In the genomic region with DNA sequence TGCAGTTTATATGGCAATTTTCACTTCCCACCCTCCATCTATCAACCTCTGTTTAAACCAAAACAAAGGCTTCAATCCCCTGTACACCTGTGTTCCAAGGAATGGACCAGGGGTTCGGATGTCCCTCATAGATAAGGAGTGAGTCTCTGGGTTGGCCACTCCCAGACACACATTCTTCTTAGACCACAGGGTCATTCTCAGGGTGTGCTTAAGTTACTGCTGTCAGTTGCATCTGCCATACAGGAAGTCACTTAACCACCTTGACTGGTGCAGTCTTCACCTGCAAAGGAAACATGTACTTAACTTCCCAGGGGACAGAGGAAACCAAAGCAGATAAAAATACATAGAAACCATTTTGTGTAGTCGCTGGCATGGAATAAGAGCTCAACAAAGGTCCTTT, we compare ENCODE assay signal across 14 cellular contexts.
DNase-seq lines count a peak whose midpoint lies in the region; ATAC-seq, FAIRE-seq and TF ChIP-seq lines count a peak whose summit lies in the region.
"Had no signal": no experiment of that assay in that cellular context is flagged by ENCODE, and none has a peak within 500 bp of the region (broad histone marks: within the 10 kb centered on the region; RNA-seq: fewer than 3 reads in every experiment).

No MANE protein-coding gene starts in this region.

- no peaks in the 10 kb centered on the region for H3K79me2 ChIP-seq in neural progenitor cell (ENCODE audit: low read depth)

- H2AFZ ChIP-seq in neural progenitor cell (replicated peaks), result no peak overlapping the region

- H3K9me3 ChIP-seq in BLaER1 (peaks cover 41% of the 10 kb centered on the region), neural progenitor cell (ENCODE audit: low read depth) (peaks cover 5% of the 10 kb centered on the region)

- peak overlapping the region; percentile 33; the same call in 1 of the 2 replicates for H3K4me3 ChIP-seq in BLaER1
- H3K4me3 ChIP-seq in neural progenitor cell, result no peak overlapping the region

- H3K27ac Mint-ChIP-seq in neural progenitor cell, result no peak overlapping the region
- H3K27ac Mint-ChIP-seq: naive thymus-derived CD4-positive, alpha-beta T cell; type B pancreatic cell had no signal

- H3K4me1 Mint-ChIP-seq in neural progenitor cell, result peaks cover 21% of the 10 kb centered on the region

- ATAC-seq in HG03103 (IDR thresholded peaks at IDR 0.05; ENCODE audit: low read depth, unreplicated experiment), result peak; percentile 92
- ATAC-seq: foreskin keratinocyte; naive thymus-derived CD4-positive, alpha-beta T cell; Panc1 had no signal

- TF ChIP-seq CTCF in neural progenitor cell (IDR thresholded peaks at IDR 0.05) (no peak), GM10266 (IDR thresholded peaks at IDR 0.05; ENCODE audit: control insufficient read depth, insufficient read depth, low read depth, missing control alignments) (no peak)

- H3K27ac ChIP-seq in BLaER1 (peak overlapping the region; percentile 80), neural progenitor cell (no peak overlapping the region)
- H3K27ac ChIP-seq: foreskin keratinocyte had no signal

- no peak overlapping the region for H3K4me3 Mint-ChIP-seq in neural progenitor cell
- H3K4me3 Mint-ChIP-seq: naive thymus-derived CD4-positive, alpha-beta T cell; type B pancreatic cell had no signal

- no peaks in the 10 kb centered on the region for H3F3A ChIP-seq in neural progenitor cell (ENCODE audit: low read depth)

- H3K36me3 Mint-ChIP-seq in neural progenitor cell, result no peaks in the 10 kb centered on the region
- H3K36me3 Mint-ChIP-seq: naive thymus-derived CD4-positive, alpha-beta T cell; type B pancreatic cell had no signal

- peaks cover 81% of the 10 kb centered on the region for H3K4me1 ChIP-seq in BLaER1
- peaks cover 9% of the 10 kb centered on the region for H3K4me1 ChIP-seq in neural progenitor cell

- FAIRE-seq in GM19239 (lab: Jason Lieb, UNC), result peak; percentile 64
- FAIRE-seq in RCC 7860 (lab: Jason Lieb, UNC), result no peak

- peak overlapping the region; percentile 39; the same call in 1 of the 2 replicates for H3K9ac ChIP-seq in BLaER1
- H3K9ac ChIP-seq in neural progenitor cell, result no peak overlapping the region

- H3K4me2 ChIP-seq in BLaER1 (peak overlapping the region; percentile 86), neural progenitor cell (no peak overlapping the region)

- H4K20me1 ChIP-seq in BLaER1 (no peaks in the 10 kb centered on the region), neural progenitor cell (ENCODE audit: low read depth) (no peaks in the 10 kb centered on the region)

- H3K9me3 Mint-ChIP-seq in neural progenitor cell, result peaks cover 19% of the 10 kb centered on the region

- DNase-seq in GM19239 (ENCODE audit: insufficient read length, low spot score), result peak; percentile 12
- DNase-seq in RCC 7860 (ENCODE audit: low spot score), result peak; percentile 28
- DNase-seq in neural progenitor cell (ENCODE audit: low spot score), result no peak
- no peak for DNase-seq in GM03348 (ENCODE audit: low spot score)
- no peak for DNase-seq in GM10266 (ENCODE audit: extremely low spot score)
- DNase-seq in activated CD8-positive, alpha-beta memory T cell treated with anti-CD3 and anti-CD28 coated beads, Interleukin-2, amount 50 U/mL, for 48 hours, result no peak
- DNase-seq: amygdala, NCI-H187 treated with DMSO at 0.1 percent for 48 hours had no signal

- H3K27me3 ChIP-seq in BLaER1 (no peaks in the 10 kb centered on the region), neural progenitor cell (no peaks in the 10 kb centered on the region)
- H3K27me3 ChIP-seq: foreskin keratinocyte had no signal

- 0 out of 2 replicates have a peak, but pooled peaks cover 8% of the 10 kb centered on the region for H3K36me3 ChIP-seq in BLaER1
- H3K36me3 ChIP-seq in neural progenitor cell, result no peaks in the 10 kb centered on the region

- peaks cover 8% of the 10 kb centered on the region for H3K27me3 Mint-ChIP-seq in neural progenitor cell (ENCODE audit: insufficient read depth, low read depth)

Comparison
In these comparisons a context has a peak if more than half of its experiments do, and no peak if none do; other contexts are left out.
1. DNase-seq: peak in GM19239 (single experiment) and RCC 7860 (single experiment); none in neural progenitor cell (single experiment), GM03348 (single experiment), GM10266 (single experiment) and activated CD8-positive, alpha-beta memory T cell treated with anti-CD3 and anti-CD28 coated beads, Interleukin-2, amount 50 U/mL, for 48 hours (single experiment).